21 cellular contexts compared by ENCODE assay signal in genomic region chr18:54255141-54255540, GRCh38. TPM values are rescaled to one million over a fixed set of nuclear protein-coding genes. Genes with fewer than 3 reads are reported as not detected.
DNase-seq lines count a peak whose midpoint lies in the region; ATAC-seq and TF ChIP-seq lines count a peak whose summit lies in the region.
"Had no signal": no experiment of that assay in that cellular context is flagged by ENCODE, and none has a peak within 500 bp of the region (broad histone marks: within the 10 kb centered on the region; RNA-seq: fewer than 3 reads in every experiment).

No MANE protein-coding gene starts in this region.

- H3K14ac ChIP-seq in H9 (ENCODE audit: insufficient read depth, low read length) = no peak overlapping the region

- no peaks in the 10 kb centered on the region for H3K79me1 ChIP-seq in H9 (ENCODE audit: insufficient read depth, low read depth, low read length, poor library complexity, severe bottlenecking)

- no peak overlapping the region for H3K27ac ChIP-seq in neural progenitor cell
- no peak overlapping the region for H3K27ac ChIP-seq in H9 (ENCODE audit: insufficient read length, low read depth, low read length)
- H3K27ac ChIP-seq: WERI-Rb-1 had no signal

- H3K27me3 ChIP-seq in Caco-2 (replicated peaks; ENCODE audit: control insufficient read depth, insufficient read depth, low read length) = no peaks in the 10 kb centered on the region
- no peaks in the 10 kb centered on the region for H3K27me3 ChIP-seq in adipocyte (replicated peaks; ENCODE audit: control insufficient read depth, insufficient read depth, low read length)
- no peaks in the 10 kb centered on the region for H3K27me3 ChIP-seq in neural progenitor cell
- H3K27me3 ChIP-seq in H9 (ENCODE audit: insufficient read depth, low read length) = no peaks in the 10 kb centered on the region

- H2AFZ ChIP-seq in neural progenitor cell (replicated peaks) (peak overlapping the region; percentile 27), H9 (ENCODE audit: low read length) (no peak overlapping the region)

- H3K27me3 Mint-ChIP-seq in Caco-2 (ENCODE audit: insufficient read depth, unreplicated experiment) = no peaks in the 10 kb centered on the region
- no peaks in the 10 kb centered on the region for H3K27me3 Mint-ChIP-seq in neural progenitor cell (ENCODE audit: insufficient read depth, low read depth)
- H3K27me3 Mint-ChIP-seq in activated CD8-positive, alpha-beta T cell treated with anti-CD3 and anti-CD28 coated beads, Interleukin-2, amount 10 ng/mL, durations not matched to agents 7 days and 5 days (ENCODE audit: low read depth) = peaks cover 3% of the 10 kb centered on the region
- no peaks in the 10 kb centered on the region for H3K27me3 Mint-ChIP-seq in H9 (ENCODE audit: low read depth)
- H3K27me3 Mint-ChIP-seq: activated naive CD4-positive, alpha-beta T cell treated with anti-CD3 and anti-CD28 coated beads, Interleukin-2, amount 50 U/mL, for 24 hours had no signal

- POLR2A ChIA-PET in Caco-2 (lab: Charles Lee) = no interaction called here
- POLR2A ChIA-PET in activated CD8-positive, alpha-beta T cell treated with anti-CD3 and anti-CD28 coated beads, Interleukin-2, amount 10 ng/mL, durations not matched to agents 7 days and 5 days (lab: Charles Lee) = no interaction called here

- H3K4me2 ChIP-seq in neural progenitor cell (peak overlapping the region; percentile 57), H9 (ENCODE audit: insufficient read depth, insufficient read length, low read length) (no peak overlapping the region)

- peaks cover 24% of the 10 kb centered on the region for H3K4me1 ChIP-seq in Caco-2
- peaks cover 65% of the 10 kb centered on the region for H3K4me1 ChIP-seq in adipocyte (ENCODE audit: control insufficient read depth, insufficient read depth, low read length)
- H3K4me1 ChIP-seq in neural progenitor cell = peaks cover 64% of the 10 kb centered on the region
- H3K4me1 ChIP-seq in H9 (ENCODE audit: insufficient read depth, low read length) = 0 out of 2 replicates have a peak, but pooled peaks cover 3% of the 10 kb centered on the region

- H3K36me3 Mint-ChIP-seq in Caco-2 (ENCODE audit: insufficient read depth, unreplicated experiment) = no peaks in the 10 kb centered on the region
- H3K36me3 Mint-ChIP-seq in neural progenitor cell = peaks cover 1% of the 10 kb centered on the region
- H3K36me3 Mint-ChIP-seq in activated CD8-positive, alpha-beta T cell treated with anti-CD3 and anti-CD28 coated beads, Interleukin-2, amount 10 ng/mL, durations not matched to agents 7 days and 5 days (ENCODE audit: low read depth) = no peaks in the 10 kb centered on the region
- peaks cover 0 to 6% (median 0%) of the 10 kb centered on the region in 3 experiments; a peak in 3 of 7 replicates for H3K36me3 Mint-ChIP-seq in H9 (ENCODE audit: insufficient read depth in 1 of 3, low read depth in 3 of 3)
- H3K36me3 Mint-ChIP-seq: activated naive CD4-positive, alpha-beta T cell treated with anti-CD3 and anti-CD28 coated beads, Interleukin-2, amount 50 U/mL, for 24 hours; natural killer cell treated with Interleukin-12 subunit alpha and Interleukin-12 subunit beta and Interleukin-15 and Interleukin-18, amount 100 ng/mL, for 72 hours had no signal

- H3K27ac Mint-ChIP-seq in Caco-2 (ENCODE audit: unreplicated experiment) (no peak overlapping the region), neural progenitor cell (no peak overlapping the region), H9 (peak overlapping the region in 1 of 3 experiments; percentile 28; a peak in 4 of 7 replicates)
- H3K27ac Mint-ChIP-seq in activated CD8-positive, alpha-beta T cell treated with anti-CD3 and anti-CD28 coated beads, Interleukin-2, amount 10 ng/mL, durations not matched to agents 7 days and 5 days = no peak overlapping the region
- H3K27ac Mint-ChIP-seq: activated CD4-positive, alpha-beta T cell treated with anti-CD3 and anti-CD28 coated beads, Interleukin-2, amount 10 ng/mL, durations not matched to agents 7 days and 5 days; activated naive CD4-positive, alpha-beta T cell treated with anti-CD3 and anti-CD28 coated beads, Interleukin-2, amount 50 U/mL, for 24 hours; activated T-helper 1 cell treated with anti-CD3 and anti-CD28 coated beads, Interleukin-12 subunit alpha, Interleukin-12 subunit beta, Interleukin-2, Interleukin-4 antibody, amounts not matched to agents 30 ng/mL and 10 ng/mL and 1 ng/mL, durations not matched to agents 14 hours and 24 hours and 36 hours; natural killer cell treated with Interleukin-12 subunit alpha and Interleukin-12 subunit beta and Interleukin-15 and Interleukin-18, amount 100 ng/mL, for 72 hours; T-helper 2 cell treated with Interferon-gamma antibody and Interleukin-4, amounts not matched to agents 5 μg/mL and 100 μg/mL, for 36 hours had no signal

- intact Hi-C loops in Caco-2 (cut with micrococcal nuclease; ENCODE audit: unreplicated experiment) = loop anchor here (2.0 kb wide), 1 partner anchor 14 kb away; the partner anchor contains the start of gene POLI

- H3K4me3 ChIP-seq in Caco-2 (ENCODE audit: low read depth, low read length) = no peak overlapping the region
- H3K4me3 ChIP-seq in adipocyte (ENCODE audit: low read length) = no peak overlapping the region
- H3K4me3 ChIP-seq in neural progenitor cell = no peak overlapping the region

- no peaks in the 10 kb centered on the region for H3K9me3 ChIP-seq in Caco-2
- H3K9me3 ChIP-seq in adipocyte (ENCODE audit: control insufficient read depth, low read length) = no peaks in the 10 kb centered on the region
- H3K9me3 ChIP-seq in neural progenitor cell (ENCODE audit: low read depth) = no peaks in the 10 kb centered on the region
- no peaks in the 10 kb centered on the region for H3K9me3 ChIP-seq in H9 (ENCODE audit: control insufficient read depth, low read depth, low read length)

- peaks cover 9% of the 10 kb centered on the region for H3F3A ChIP-seq in neural progenitor cell (ENCODE audit: low read depth)

- no peaks in the 10 kb centered on the region for H4K20me1 ChIP-seq in neural progenitor cell (ENCODE audit: low read depth)
- no peaks in the 10 kb centered on the region for H4K20me1 ChIP-seq in H9 (ENCODE audit: control insufficient read depth, insufficient read depth, insufficient read length)

- H3K23ac ChIP-seq in H9 (ENCODE audit: insufficient read length, low read depth, low read length) = no peak overlapping the region

- H3K4me1 Mint-ChIP-seq in Caco-2 (ENCODE audit: low read depth, unreplicated experiment) (peaks cover 6% of the 10 kb centered on the region), neural progenitor cell (peaks cover 49% of the 10 kb centered on the region), H9 (peaks cover 48 to 49% of the 10 kb centered on the region in 2 experiments)
- H3K4me1 Mint-ChIP-seq in activated CD8-positive, alpha-beta T cell treated with anti-CD3 and anti-CD28 coated beads, Interleukin-2, amount 10 ng/mL, durations not matched to agents 7 days and 5 days (ENCODE audit: low read depth) = peaks cover 13% of the 10 kb centered on the region

- H2BK15ac ChIP-seq in H9 (ENCODE audit: low read depth, low read length) = no peak overlapping the region

- H3K56ac ChIP-seq in H9 (ENCODE audit: insufficient read length, low read depth, low read length) = no peak overlapping the region

- no TSS peak for BruUV-seq in Caco-2 (replicated peaks; lab: Mats Ljungman, UMichigan)

- H3K18ac ChIP-seq in H9 (ENCODE audit: insufficient read length, low read depth, low read length) = no peak overlapping the region

- peak overlapping the region; percentile 76 for H3K4me3 Mint-ChIP-seq in Caco-2 (ENCODE audit: unreplicated experiment)
- H3K4me3 Mint-ChIP-seq in neural progenitor cell = no peak overlapping the region
- H3K4me3 Mint-ChIP-seq in activated CD8-positive, alpha-beta T cell treated with anti-CD3 and anti-CD28 coated beads, Interleukin-2, amount 10 ng/mL, durations not matched to agents 7 days and 5 days = no peak overlapping the region
- no peak overlapping the region for H3K4me3 Mint-ChIP-seq in H9
- H3K4me3 Mint-ChIP-seq: activated CD4-positive, alpha-beta T cell treated with anti-CD3 and anti-CD28 coated beads, Interleukin-2, amount 10 ng/mL, durations not matched to agents 7 days and 5 days; activated naive CD4-positive, alpha-beta T cell treated with anti-CD3 and anti-CD28 coated beads, Interleukin-2, amount 50 U/mL, for 24 hours; activated T-helper 1 cell treated with anti-CD3 and anti-CD28 coated beads, Interleukin-12 subunit alpha, Interleukin-12 subunit beta, Interleukin-2, Interleukin-4 antibody, amounts not matched to agents 30 ng/mL and 10 ng/mL and 1 ng/mL, durations not matched to agents 14 hours and 24 hours and 36 hours; natural killer cell treated with Interleukin-12 subunit alpha and Interleukin-12 subunit beta and Interleukin-15 and Interleukin-18, amount 100 ng/mL, for 72 hours; T-helper 2 cell treated with Interferon-gamma antibody and Interleukin-4, amounts not matched to agents 5 μg/mL and 100 μg/mL, for 36 hours had no signal

- H3K4ac ChIP-seq in H9 (ENCODE audit: low read depth, low read length) = no peak overlapping the region

- H2BK5ac ChIP-seq in H9 (ENCODE audit: insufficient read length, low read length) = no peak overlapping the region

- no peak overlapping the region for H2AK5ac ChIP-seq in H9 (ENCODE audit: insufficient read length, low read length)

- ATAC-seq in GM18502 (IDR thresholded peaks at IDR 0.05; ENCODE audit: poor library complexity, unreplicated experiment) = no peak
- ATAC-seq in activated CD8-positive, alpha-beta T cell treated with anti-CD3 and anti-CD28 coated beads, Interleukin-2, amount 10 ng/mL, durations not matched to agents 7 days and 5 days = no peak
- ATAC-seq: natural killer cell treated with Interleukin-12 subunit alpha and Interleukin-12 subunit beta and Interleukin-15 and Interleukin-18, amount 100 ng/mL, for 72 hours had no signal

- no peak overlapping the region for H2BK20ac ChIP-seq in H9 (ENCODE audit: low read depth, low read length, poor library complexity, severe bottlenecking)

- H3K79me2 ChIP-seq in neural progenitor cell (ENCODE audit: low read depth) (no peaks in the 10 kb centered on the region), H9 (ENCODE audit: insufficient read depth, low read length) (no peaks in the 10 kb centered on the region)

- CTCF ChIA-PET in Caco-2 (lab: Charles Lee) = no interaction called here
- CTCF ChIA-PET in activated CD8-positive, alpha-beta T cell treated with anti-CD3 and anti-CD28 coated beads, Interleukin-2, amount 10 ng/mL, durations not matched to agents 7 days and 5 days (lab: Charles Lee) = no interaction called here

- no peak overlapping the region for H3T11ph ChIP-seq in H9 (ENCODE audit: low read length)

- no peaks in the 10 kb centered on the region for H3K23me2 ChIP-seq in H9 (ENCODE audit: insufficient read length, low read depth, low read length, poor library complexity, severe bottlenecking)

- no peak overlapping the region for H2BK12ac ChIP-seq in H9 (ENCODE audit: insufficient read length, low read depth, low read length)

- no peak overlapping the region for H4K8ac ChIP-seq in H9 (replicated peaks; ENCODE audit: insufficient read length, low read depth, low read length)

- no peak for DNase-seq in Caco-2
- peak; percentile 12 for DNase-seq in NCI-H1105 (lab: John Stamatoyannopoulos, UW)
- DNase-seq in adipocyte (ENCODE audit: low read depth) = no peak
- DNase-seq in neural progenitor cell (ENCODE audit: low spot score) = no peak
- DNase-seq in activated CD8-positive, alpha-beta T cell treated with anti-CD3 and anti-CD28 coated beads, Interleukin-2, amount 10 ng/mL, durations not matched to agents 7 days and 5 days = no peak
- DNase-seq in NCI-H226 = no peak
- DNase-seq in H9 = no peak
- DNase-seq: activated CD4-positive, alpha-beta T cell treated with anti-CD3 and anti-CD28 coated beads, Interleukin-2, amount 10 ng/mL, durations not matched to agents 7 days and 5 days; aorta; cortex of kidney; GOT3; NCI-H1092 treated with DMSO at 0.1 percent for 48 hours; NCI-H2107; stimulated activated CD4-positive, alpha-beta T cell treated with anti-CD3 and anti-CD28 coated beads, Interleukin-4, amount 100 ng/mL, for 4 hours; stimulated activated naive CD4-positive, alpha-beta T cell; WERI-Rb-1 had no signal

- H3K9me3 Mint-ChIP-seq in Caco-2 (ENCODE audit: unreplicated experiment) = no peaks in the 10 kb centered on the region
- H3K9me3 Mint-ChIP-seq in neural progenitor cell = no peaks in the 10 kb centered on the region
- H3K9me3 Mint-ChIP-seq in activated CD8-positive, alpha-beta T cell treated with anti-CD3 and anti-CD28 coated beads, Interleukin-2, amount 10 ng/mL, durations not matched to agents 7 days and 5 days (ENCODE audit: insufficient read depth) = no peaks in the 10 kb centered on the region
- no peaks in the 10 kb centered on the region for H3K9me3 Mint-ChIP-seq in H9
- H3K9me3 Mint-ChIP-seq: activated CD4-positive, alpha-beta T cell treated with anti-CD3 and anti-CD28 coated beads, Interleukin-2, amount 10 ng/mL, durations not matched to agents 7 days and 5 days; activated naive CD4-positive, alpha-beta T cell treated with anti-CD3 and anti-CD28 coated beads, Interleukin-2, amount 50 U/mL, for 24 hours; activated T-helper 1 cell treated with anti-CD3 and anti-CD28 coated beads, Interleukin-12 subunit alpha, Interleukin-12 subunit beta, Interleukin-2, Interleukin-4 antibody, amounts not matched to agents 30 ng/mL and 10 ng/mL and 1 ng/mL, durations not matched to agents 14 hours and 24 hours and 36 hours; natural killer cell treated with Interleukin-12 subunit alpha and Interleukin-12 subunit beta and Interleukin-15 and Interleukin-18, amount 100 ng/mL, for 72 hours; T-helper 2 cell treated with Interferon-gamma antibody and Interleukin-4, amounts not matched to agents 5 μg/mL and 100 μg/mL, for 36 hours had no signal

- no peak overlapping the region for H4K91ac ChIP-seq in H9 (ENCODE audit: insufficient read length, low read depth, low read length)

- peak overlapping the region; percentile 30 for H3K9ac ChIP-seq in adipocyte (ENCODE audit: low read length)
- H3K9ac ChIP-seq in neural progenitor cell = no peak overlapping the region
- no peak overlapping the region for H3K9ac ChIP-seq in H9 (ENCODE audit: extremely low read depth, insufficient read length, low read length)

- TF ChIP-seq CTCF in Caco-2 (IDR thresholded peaks at IDR 0.05; ENCODE audit: insufficient read depth in 1 of 2, low read depth in 1 of 2, low read length in 1 of 2, severe bottlenecking in 1 of 2, unreplicated experiment in 1 of 2) = no peak
- TF ChIP-seq CTCF in neural progenitor cell (IDR thresholded peaks at IDR 0.05) = no peak
- no peak for TF ChIP-seq CTCF in H9 (conservative IDR thresholded peaks at IDR 0.05)

- no peaks in the 10 kb centered on the region for H3K36me3 ChIP-seq in Caco-2 (ENCODE audit: control insufficient read depth, insufficient read depth, low read length)
- no peaks in the 10 kb centered on the region for H3K36me3 ChIP-seq in adipocyte (ENCODE audit: control insufficient read depth, insufficient read depth, low read length, severe bottlenecking)
- H3K36me3 ChIP-seq in neural progenitor cell = no peaks in the 10 kb centered on the region
- H3K36me3 ChIP-seq: WERI-Rb-1 had no signal

- no CpG with 5 or more reads among the region's 1 CpG for WGBS in H9 (ENCODE audit: extremely low coverage, insufficient read length, low lambda C conversion rate)

- no peak overlapping the region for H2BK120ac ChIP-seq in H9 (ENCODE audit: low read depth, low read length, poor library complexity, severe bottlenecking)

- no peak overlapping the region for H4K5ac ChIP-seq in H9 (ENCODE audit: insufficient read length, low read depth, low read length)

RNA-seq across cellular contexts. Expression of gene POLI, which starts 14.2 kb away (rescaled TPM):
- total RNA-seq in Caco-2 (2022) (16.2 and 17.1 TPM in 2 replicates), neural progenitor cell (ENCODE audit: low replicate concordance) (103 and 191 TPM in 2 replicates), H9 (2021) (44.1 and 45.0 TPM in 2 replicates)
- 10 to 100 TPM; 14.2 to 14.3 TPM for total RNA-seq in activated CD8-positive, alpha-beta T cell treated with anti-CD3 and anti-CD28 coated beads, Interleukin-2, amount 10 ng/mL, durations not matched to agents 7 days and 5 days

RNA-seq across cellular contexts. Expression of gene MBD2, which starts 30.7 kb away (rescaled TPM):
- 19.9 and 23.2 TPM in 2 replicates for total RNA-seq in Caco-2 (2022)
- 36.5 and 42.1 TPM in 2 replicates for total RNA-seq in neural progenitor cell (ENCODE audit: low replicate concordance)
- 100 to 1,000 TPM; 122 to 126 TPM for total RNA-seq in activated CD8-positive, alpha-beta T cell treated with anti-CD3 and anti-CD28 coated beads, Interleukin-2, amount 10 ng/mL, durations not matched to agents 7 days and 5 days
- total RNA-seq in H9 (2021) = 29.9 and 34.0 TPM in 2 replicates
